8 cellular contexts compared by ENCODE assay signal in the genomic region with DNA sequence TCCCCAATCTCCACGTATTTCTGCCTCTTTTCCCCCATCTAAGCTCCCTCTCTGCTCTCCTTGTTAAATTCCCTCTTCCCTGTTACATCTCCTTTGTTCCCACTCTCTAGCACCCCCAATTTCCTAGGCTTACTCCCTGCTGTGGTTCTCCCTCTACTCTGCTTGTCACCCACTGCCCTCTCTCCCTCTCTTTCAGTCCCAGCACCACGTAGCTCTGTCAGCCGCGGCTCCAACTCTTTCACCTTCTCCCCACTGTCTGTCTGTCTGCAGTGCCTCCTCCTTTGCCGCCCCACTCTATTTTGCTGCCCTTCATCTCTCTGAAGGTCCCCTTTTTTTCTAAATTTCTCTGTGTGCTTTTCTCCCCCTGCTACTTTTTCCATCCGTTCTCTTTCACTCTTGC. TPM values are rescaled to one million over a fixed set of nuclear protein-coding genes. Genes with fewer than 3 reads are reported as not detected.
DNase-seq lines count a peak whose midpoint lies in the region; ATAC-seq, FAIRE-seq and TF ChIP-seq lines count a peak whose summit lies in the region.

No MANE protein-coding gene starts in this region.

- WGBS in lower leg skin, 2 donors, result 6% methylated on average over 6 of the region's 6 CpGs

- in situ Hi-C loops in astrocyte of the spinal cord (cut with HindIII; ENCODE audit: low sequenced_read_pairs), result no loop called here

- no peak for ATAC-seq in upper lobe of right lung
- no peak for ATAC-seq in GM21447 (IDR thresholded peaks at IDR 0.05; ENCODE audit: unreplicated experiment)
- no peak for ATAC-seq in HG02588 (IDR thresholded peaks at IDR 0.05; ENCODE audit: unreplicated experiment)

- H3K9me3 Mint-ChIP-seq in activated naive CD4-positive, alpha-beta T cell treated with anti-CD3 and anti-CD28 coated beads for 36 hours, result peaks cover 63% of the 10 kb centered on the region

- peaks cover 69% of the 10 kb centered on the region for H3K36me3 Mint-ChIP-seq in activated naive CD4-positive, alpha-beta T cell treated with anti-CD3 and anti-CD28 coated beads for 36 hours (ENCODE audit: low read depth)

- CTCF ChIA-PET in activated naive CD4-positive, alpha-beta T cell treated with anti-CD3 and anti-CD28 coated beads for 36 hours (lab: Charles Lee), result interaction anchor here (0.6 kb wide), 1 partner anchor 926 kb away, joined by 5 read pairs; no protein-coding TSS in a partner anchor

- no peaks in the 10 kb centered on the region for H3K27me3 Mint-ChIP-seq in activated naive CD4-positive, alpha-beta T cell treated with anti-CD3 and anti-CD28 coated beads for 36 hours (ENCODE audit: low read depth)

- peaks cover 15% of the 10 kb centered on the region for H3K36me3 ChIP-seq in upper lobe of right lung

- intact Hi-C loops in activated naive CD4-positive, alpha-beta T cell treated with anti-CD3 and anti-CD28 coated beads for 36 hours (cut with micrococcal nuclease), result loop anchor here (2.0 kb wide), 1 partner anchor 168 kb away; a partner anchor contains a TSS
- intact Hi-C loops in lower leg skin (cut with DNase I; ENCODE audit: low total_unique reads) (no loop called here), upper lobe of right lung (cut with DNase I) (no loop called here)

- TF ChIP-seq POLR2A in lower leg skin (IDR thresholded peaks at IDR 0.05) (no peak), GM12892 (IDR thresholded peaks at IDR 0.05; ENCODE audit: low read depth, low read length) (no peak)

- H3K4me3 Mint-ChIP-seq in activated naive CD4-positive, alpha-beta T cell treated with anti-CD3 and anti-CD28 coated beads for 36 hours, result peak overlapping the region; percentile 91

- peaks cover 9% of the 10 kb centered on the region for H3K4me1 ChIP-seq in upper lobe of right lung

- no peak for FAIRE-seq in GM12892 (lab: Jason Lieb, UNC)

- no peak for TF ChIP-seq CTCF in astrocyte of the spinal cord (IDR thresholded peaks at IDR 0.05; ENCODE audit: low read depth, low read length)
- TF ChIP-seq CTCF in lower leg skin (IDR thresholded peaks at IDR 0.05), result no peak
- no peak for TF ChIP-seq CTCF in upper lobe of right lung (IDR thresholded peaks at IDR 0.05)

- no peak for DNase-seq in activated naive CD4-positive, alpha-beta T cell treated with anti-CD3 and anti-CD28 coated beads for 36 hours
- DNase-seq in activated naive CD4-positive, alpha-beta T cell treated with Interleukin-2 at 50 U/mL for 16 hours, result no peak
- DNase-seq in astrocyte of the spinal cord (ENCODE audit: low read depth, low spot score), result no peak
- DNase-seq in lower leg skin (ENCODE audit: low spot score in 2 of 2), result no peak
- no peak for DNase-seq in upper lobe of right lung
- no peak for DNase-seq in GM12892 (ENCODE audit: insufficient read length)

- H3K27ac ChIP-seq in upper lobe of right lung, result no peak overlapping the region

- H3K27ac Mint-ChIP-seq in activated naive CD4-positive, alpha-beta T cell treated with anti-CD3 and anti-CD28 coated beads for 36 hours, result peak overlapping the region; percentile 93

- peaks cover 19% of the 10 kb centered on the region for H3K4me1 Mint-ChIP-seq in activated naive CD4-positive, alpha-beta T cell treated with anti-CD3 and anti-CD28 coated beads for 36 hours (ENCODE audit: low read depth)

- H3K27me3 ChIP-seq in upper lobe of right lung, result no peaks in the 10 kb centered on the region

- H3K9me3 ChIP-seq in upper lobe of right lung, result peaks cover 7% of the 10 kb centered on the region

- H3K4me3 ChIP-seq in astrocyte of the spinal cord (ENCODE audit: low read depth, low read length), result peak overlapping the region; percentile 99
- H3K4me3 ChIP-seq in lower leg skin (ENCODE audit: low read depth, poor library complexity, severe bottlenecking), result peak overlapping the region; percentile 88
- peak overlapping the region; percentile 86 for H3K4me3 ChIP-seq in upper lobe of right lung

RNA-seq across cellular contexts. Expression of a gene that starts 1.0 kb away (rescaled TPM):
- 10 to 100 TPM; 13.3 to 15.5 TPM for total RNA-seq in activated naive CD4-positive, alpha-beta T cell treated with anti-CD3 and anti-CD28 coated beads for 36 hours
- total RNA-seq in lower leg skin, result 10 to 100 TPM; 15.0 to 34.1 (median 19.3) TPM
- 27.0 TPM for total RNA-seq in upper lobe of right lung
- polyA plus RNA-seq in GM12892 (2012; ENCODE audit: missing spikeins), result 0.34 TPM

RNA-seq across cellular contexts. Expression of a gene that starts 45.2 kb away (rescaled TPM):
- 1 to 10 TPM; 7.6 to 8.7 TPM for total RNA-seq in activated naive CD4-positive, alpha-beta T cell treated with anti-CD3 and anti-CD28 coated beads for 36 hours
- total RNA-seq in lower leg skin (10 to 100 TPM in 2 of 4 donors, 1 to 10 TPM in 2; 7.8 to 12.6 (median 9.8) TPM), upper lobe of right lung (9.5 TPM)
- 2.2 TPM for polyA plus RNA-seq in GM12892 (2012; ENCODE audit: missing spikeins)

RNA-seq across cellular contexts. Expression of a gene that starts 45.9 kb away (rescaled TPM):
- total RNA-seq in activated naive CD4-positive, alpha-beta T cell treated with anti-CD3 and anti-CD28 coated beads for 36 hours, result 1 to 10 TPM; 6.2 to 6.7 TPM
- 10 to 100 TPM in 2 of 4 donors, 1 to 10 TPM in 2; 8.2 to 20.7 (median 11.2) TPM for total RNA-seq in lower leg skin
- total RNA-seq in upper lobe of right lung, result 14.3 TPM
- 4.5 TPM for polyA plus RNA-seq in GM12892 (2012; ENCODE audit: missing spikeins)
